1 cellular context compared by ENCODE assay signal in the genomic region with DNA sequence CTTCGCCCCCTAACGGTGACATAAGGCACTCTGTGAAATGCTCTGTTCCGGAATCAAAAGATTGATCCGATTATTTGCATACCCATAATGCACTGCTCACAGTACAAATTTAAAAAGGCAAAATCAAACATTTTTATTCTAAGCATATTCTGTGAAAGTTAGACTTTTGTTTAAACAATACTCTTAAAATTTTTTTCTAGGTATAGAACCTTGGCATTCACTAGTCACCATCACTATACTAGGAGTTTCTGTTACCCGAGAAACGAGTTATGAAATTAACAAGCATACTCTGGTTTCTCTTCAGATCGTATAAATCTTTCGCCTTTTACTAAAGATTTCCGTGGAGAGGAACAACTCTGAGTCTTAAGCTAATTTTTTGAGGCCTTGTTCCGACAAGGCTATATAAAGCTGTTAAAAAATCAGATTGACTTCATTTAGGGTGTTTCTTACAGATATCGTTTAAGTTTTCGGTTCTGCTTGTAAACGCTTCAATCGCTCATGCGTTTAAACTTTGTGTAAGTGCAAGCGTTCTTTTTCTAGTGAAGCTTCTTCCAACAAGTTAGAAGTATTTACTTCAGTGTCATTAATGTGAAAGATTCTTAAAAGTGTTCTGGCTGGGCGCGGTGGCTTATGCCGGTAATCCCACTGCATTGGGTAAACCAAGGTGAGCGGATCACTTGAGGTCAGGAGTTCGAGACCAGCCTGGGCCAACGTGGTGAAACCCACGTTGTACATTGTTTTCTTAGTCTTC.
TF ChIP-seq lines count a peak whose summit lies in the region.

Gene RNU5B-1 (plus strand): TSS at position 285 of the 751 bp plus-strand sequence.

TF ChIP-seq in HEK293, 187 proteins besides CTCF, POLR2A, EP300 and RAD21 (continued from another document and continues in another):
- TF ChIP-seq ZNF202 (tag by site-specific recombination; IDR thresholded peaks at IDR 0.05; ENCODE audit: borderline replicate concordance): no peak
- TF ChIP-seq PRDM4 (tag by site-specific recombination; IDR thresholded peaks at IDR 0.05): peak; percentile 58
- TF ChIP-seq ZNF571 (tag by site-specific recombination; IDR thresholded peaks at IDR 0.05): no peak
- no peak for TF ChIP-seq ZNF155 (tag by site-specific recombination; IDR thresholded peaks at IDR 0.05)
- TF ChIP-seq SCRT2 (tag by site-specific recombination; IDR thresholded peaks at IDR 0.05): peak; percentile 95
- peak; percentile 61; the same call in 1 of the 2 replicates for TF ChIP-seq ZNF391 (tag by site-specific recombination; IDR thresholded peaks at IDR 0.05; ENCODE audit: borderline replicate concordance, low read depth)
- TF ChIP-seq ZNF830 (tag by site-specific recombination; IDR thresholded peaks at IDR 0.05; ENCODE audit: low read depth): no peak
- no peak for TF ChIP-seq ZNF174 (tag by site-specific recombination; IDR thresholded peaks at IDR 0.05)
- no peak for TF ChIP-seq ZNF514 (tag by site-specific recombination; IDR thresholded peaks at IDR 0.05)
- no peak for TF ChIP-seq ZNF132 (tag by site-specific recombination; IDR thresholded peaks at IDR 0.05; ENCODE audit: borderline replicate concordance)
- no peak for TF ChIP-seq ZNF473 (tag by site-specific recombination; IDR thresholded peaks at IDR 0.05)
- TF ChIP-seq ZNF266 (tag by site-specific recombination; IDR thresholded peaks at IDR 0.05; ENCODE audit: low read depth): no peak
- TF ChIP-seq ZNF426 (tag by site-specific recombination; IDR thresholded peaks at IDR 0.05): no peak
- no peak for TF ChIP-seq ELK4 (IDR thresholded peaks at IDR 0.05; ENCODE audit: borderline replicate concordance, low read depth, low read length)
- TF ChIP-seq SP3 (tag by site-specific recombination; IDR thresholded peaks at IDR 0.05): peak; percentile 40
- TF ChIP-seq ZNF16 (tag by site-specific recombination; IDR thresholded peaks at IDR 0.05; ENCODE audit: low read depth): no peak
- no peak for TF ChIP-seq ZNF544 (tag by site-specific recombination; IDR thresholded peaks at IDR 0.05)
- TF ChIP-seq SETDB1 (IDR thresholded peaks at IDR 0.05; ENCODE audit: insufficient read length, low read length): peak; percentile 40
- no peak for TF ChIP-seq ZNF133 (tag by site-specific recombination; IDR thresholded peaks at IDR 0.05)
- TF ChIP-seq ZFP37 (tag by site-specific recombination; IDR thresholded peaks at IDR 0.05): peak; percentile 93
- peak; percentile 41; the same call in 1 of the 2 replicates for TF ChIP-seq EGR2 (tag by site-specific recombination; IDR thresholded peaks at IDR 0.05; ENCODE audit: low read depth)
- peak; percentile 58 for TF ChIP-seq FEZF1 (tag by site-specific recombination; IDR thresholded peaks at IDR 0.05)
- TF ChIP-seq ZNF48 (tag by site-specific recombination; IDR thresholded peaks at IDR 0.05): no peak
- no peak for TF ChIP-seq ZNF658 (tag by site-specific recombination; IDR thresholded peaks at IDR 0.05)
- TF ChIP-seq ZNF639 (tag by site-specific recombination; IDR thresholded peaks at IDR 0.05): peak; percentile 90
- TF ChIP-seq ZFHX2 (tag by site-specific recombination; conservative IDR thresholded peaks at IDR 0.05): no peak; the same call in 1 of the 2 replicates
- peak; percentile 96 for TF ChIP-seq KLF10 (tag by site-specific recombination; IDR thresholded peaks at IDR 0.05)
- TF ChIP-seq ZNF600 (tag by site-specific recombination; IDR thresholded peaks at IDR 0.05): peak; percentile 92
- TF ChIP-seq ZNF792 (tag by site-specific recombination; IDR thresholded peaks at IDR 0.05): peak; percentile 76; the same call in 1 of the 2 replicates
- TF ChIP-seq KLF7 (tag by site-specific recombination; IDR thresholded peaks at IDR 0.05; ENCODE audit: borderline replicate concordance): peak; percentile 70; the same call in 1 of the 2 replicates
- no peak for TF ChIP-seq ZIC2 (tag by site-specific recombination; IDR thresholded peaks at IDR 0.05)
- no peak for TF ChIP-seq ZNF521 (tag by site-specific recombination; IDR thresholded peaks at IDR 0.05)
- peak; percentile 58 for TF ChIP-seq ZNF610 (tag by site-specific recombination; IDR thresholded peaks at IDR 0.05; ENCODE audit: borderline replicate concordance)
- TF ChIP-seq, protein P1, sequence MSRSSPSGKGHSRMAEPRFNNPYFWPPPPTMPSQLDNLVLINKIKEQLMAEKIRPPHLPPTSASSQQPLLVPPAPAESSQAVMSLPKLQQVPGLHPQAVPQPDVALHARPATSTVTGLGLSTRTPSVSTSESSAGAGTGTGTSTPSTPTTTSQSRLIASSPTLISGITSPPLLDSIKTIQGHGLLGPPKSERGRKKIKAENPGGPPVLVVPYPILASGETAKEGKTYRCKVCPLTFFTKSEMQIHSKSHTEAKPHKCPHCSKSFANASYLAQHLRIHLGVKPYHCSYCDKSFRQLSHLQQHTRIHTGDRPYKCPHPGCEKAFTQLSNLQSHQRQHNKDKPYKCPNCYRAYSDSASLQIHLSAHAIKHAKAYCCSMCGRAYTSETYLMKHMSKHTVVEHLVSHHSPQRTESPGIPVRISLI (tag by site-specific recombination; IDR thresholded peaks at IDR 0.05): peak; percentile 95
- TF ChIP-seq ZNF747 (tag by site-specific recombination; IDR thresholded peaks at IDR 0.05): no peak
- TF ChIP-seq, protein P2, sequence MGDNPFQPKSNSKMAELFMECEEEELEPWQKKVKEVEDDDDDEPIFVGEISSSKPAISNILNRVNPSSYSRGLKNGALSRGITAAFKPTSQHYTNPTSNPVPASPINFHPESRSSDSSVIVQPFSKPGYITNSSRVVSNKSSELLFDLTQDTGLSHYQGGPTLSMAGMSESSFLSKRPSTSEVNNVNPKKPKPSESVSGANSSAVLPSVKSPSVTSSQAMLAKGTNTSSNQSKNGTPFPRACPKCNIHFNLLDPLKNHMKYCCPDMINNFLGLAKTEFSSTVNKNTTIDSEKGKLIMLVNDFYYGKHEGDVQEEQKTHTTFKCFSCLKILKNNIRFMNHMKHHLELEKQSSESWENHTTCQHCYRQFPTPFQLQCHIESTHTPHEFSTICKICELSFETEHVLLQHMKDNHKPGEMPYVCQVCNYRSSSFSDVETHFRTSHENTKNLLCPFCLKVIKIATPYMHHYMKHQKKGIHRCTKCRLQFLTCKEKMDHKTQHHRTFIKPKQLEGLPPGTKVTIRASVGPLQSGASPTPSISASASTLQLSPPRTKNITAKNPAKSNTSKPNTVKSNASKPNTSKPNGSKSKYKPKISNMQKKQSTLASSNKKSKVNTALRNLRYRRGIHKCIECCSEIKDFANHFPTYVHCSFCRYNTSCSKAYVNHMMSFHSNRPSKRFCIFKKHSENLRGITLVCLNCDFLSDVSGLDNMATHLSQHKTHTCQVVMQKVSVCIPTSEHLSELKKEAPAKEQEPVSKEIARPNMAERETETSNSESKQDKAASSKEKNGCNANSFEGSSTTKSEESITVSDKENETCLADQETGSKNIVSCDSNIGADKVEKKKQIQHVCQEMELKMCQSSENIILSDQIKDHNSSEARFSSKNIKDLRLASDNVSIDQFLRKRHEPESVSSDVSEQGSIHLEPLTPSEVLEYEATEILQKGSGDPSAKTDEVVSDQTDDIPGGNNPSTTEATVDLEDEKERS (tag by site-specific recombination; IDR thresholded peaks at IDR 0.05): 0 out of 2 replicates have a peak, but pooled peaks have one; percentile 7
- no peak for TF ChIP-seq SALL2 (tag by site-specific recombination; IDR thresholded peaks at IDR 0.05; ENCODE audit: borderline replicate concordance)
- no peak for TF ChIP-seq ZNF157 (tag by site-specific recombination; IDR thresholded peaks at IDR 0.05)
- peak; percentile 79 for TF ChIP-seq ZNF785 (tag by site-specific recombination; IDR thresholded peaks at IDR 0.05)
- TF ChIP-seq, protein P3, sequence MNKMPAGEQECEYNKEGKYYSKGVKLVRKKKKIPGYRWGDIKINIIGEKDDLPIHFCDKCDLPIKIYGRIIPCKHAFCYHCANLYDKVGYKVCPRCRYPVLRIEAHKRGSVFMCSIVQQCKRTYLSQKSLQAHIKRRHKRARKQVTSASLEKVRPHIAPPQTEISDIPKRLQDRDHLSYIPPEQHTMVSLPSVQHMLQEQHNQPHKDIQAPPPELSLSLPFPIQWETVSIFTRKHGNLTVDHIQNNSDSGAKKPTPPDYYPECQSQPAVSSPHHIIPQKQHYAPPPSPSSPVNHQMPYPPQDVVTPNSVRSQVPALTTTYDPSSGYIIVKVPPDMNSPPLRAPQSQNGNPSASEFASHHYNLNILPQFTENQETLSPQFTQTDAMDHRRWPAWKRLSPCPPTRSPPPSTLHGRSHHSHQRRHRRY (tag by site-specific recombination; IDR thresholded peaks at IDR 0.05): no peak
- TF ChIP-seq ZNF24 (tag by site-specific recombination; IDR thresholded peaks at IDR 0.05): peak; percentile 93
- TF ChIP-seq ZNF704 (tag by site-specific recombination; IDR thresholded peaks at IDR 0.05): no peak
- TF ChIP-seq BCL11B (tag by site-specific recombination; IDR thresholded peaks at IDR 0.05; ENCODE audit: low read depth): peak; percentile 87
- no peak for TF ChIP-seq ZBTB20 (tag by site-specific recombination; IDR thresholded peaks at IDR 0.05)
- TF ChIP-seq ZNF121 (tag by site-specific recombination; IDR thresholded peaks at IDR 0.05): no peak; the same call in 1 of the 2 replicates
- TF ChIP-seq ZNF341 (tag by site-specific recombination; IDR thresholded peaks at IDR 0.05; ENCODE audit: low read depth): no peak
- peak; percentile 88 for TF ChIP-seq TRIM28 (IDR thresholded peaks at IDR 0.05; ENCODE audit: borderline replicate concordance, low read length)
- TF ChIP-seq ZNF394 (tag by site-specific recombination; IDR thresholded peaks at IDR 0.05; ENCODE audit: borderline replicate concordance): peak; percentile 88; the same call in 1 of the 2 replicates
- TF ChIP-seq ZFP3 (tag by site-specific recombination; IDR thresholded peaks at IDR 0.05; ENCODE audit: low read depth): peak; percentile 61; the same call in 1 of the 2 replicates
- TF ChIP-seq REPIN1 (tag by site-specific recombination; IDR thresholded peaks at IDR 0.05; ENCODE audit: low read depth): no peak
- TF ChIP-seq ZBTB21 (tag by site-specific recombination; IDR thresholded peaks at IDR 0.05): no peak
- TF ChIP-seq ZNF677 (tag by site-specific recombination; IDR thresholded peaks at IDR 0.05): no peak
- no peak; the same call in 1 of the 2 replicates for TF ChIP-seq TCF7L2 (IDR thresholded peaks at IDR 0.05; ENCODE audit: borderline replicate concordance, low read depth, low read length)
- peak; percentile 50; the same call in 1 of the 2 replicates for TF ChIP-seq ZSCAN16 (tag by site-specific recombination; IDR thresholded peaks at IDR 0.05)
- TF ChIP-seq SP2 (tag by site-specific recombination; IDR thresholded peaks at IDR 0.05): peak; percentile 37; the same call in 1 of the 2 replicates
- TF ChIP-seq ZNF549 (tag by site-specific recombination; IDR thresholded peaks at IDR 0.05): no peak
- TF ChIP-seq ZNF558 (tag by site-specific recombination; IDR thresholded peaks at IDR 0.05): 0 out of 2 replicates have a peak, but pooled peaks have one; percentile 69
- no peak for TF ChIP-seq HOXC10 (CRISPR knock-in tag; IDR thresholded peaks at IDR 0.05)
- TF ChIP-seq GLIS2 (tag by site-specific recombination; IDR thresholded peaks at IDR 0.05): no peak
- TF ChIP-seq ZNF324 (tag by site-specific recombination; IDR thresholded peaks at IDR 0.05): no peak
- no peak for TF ChIP-seq ZNF292 (tag by site-specific recombination; IDR thresholded peaks at IDR 0.05; ENCODE audit: borderline replicate concordance, low read depth)
- peak; percentile 89 for TF ChIP-seq ZNF629 (tag by site-specific recombination; IDR thresholded peaks at IDR 0.05)
- 0 out of 2 replicates have a peak, but pooled peaks have one; percentile 23 for TF ChIP-seq ZNF654 (tag by site-specific recombination; IDR thresholded peaks at IDR 0.05; ENCODE audit: low read depth)
- TF ChIP-seq ZNF211 (tag by site-specific recombination; IDR thresholded peaks at IDR 0.05; ENCODE audit: low read depth): no peak
